14 cellular contexts compared by ENCODE assay signal in the genomic region with DNA sequence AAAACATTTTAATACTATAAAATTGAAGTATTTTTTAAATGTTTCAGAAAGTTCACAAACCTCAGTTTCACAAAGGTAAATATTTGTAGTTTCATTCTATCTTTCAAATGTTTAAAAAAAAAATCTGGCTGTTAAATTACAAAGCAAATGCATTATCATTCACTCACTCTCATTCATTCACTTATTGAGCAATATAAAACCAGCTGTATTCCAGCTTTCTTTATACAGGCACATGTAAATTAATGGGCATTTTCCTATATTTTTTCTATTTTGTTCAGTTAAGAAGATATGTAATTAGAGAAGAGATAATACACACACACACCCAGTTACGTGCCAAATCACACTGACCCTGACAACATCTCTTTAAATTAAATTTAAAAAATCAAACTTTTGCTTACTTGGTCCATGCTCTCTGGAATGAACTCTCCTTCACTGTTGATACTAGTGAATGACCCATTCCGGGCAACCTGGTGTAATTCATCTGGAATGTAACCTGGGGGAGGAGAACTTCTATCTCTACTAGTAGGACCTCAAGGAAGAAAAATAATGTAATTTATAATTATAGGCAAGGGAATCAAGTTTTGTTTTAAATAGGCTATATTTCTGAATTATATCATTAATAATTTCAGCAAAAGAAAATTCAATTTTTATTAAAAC. TPM values are rescaled to one million over a fixed set of nuclear protein-coding genes. Genes with fewer than 3 reads are reported as not detected.
DNase-seq lines count a peak whose midpoint lies in the region; ATAC-seq, FAIRE-seq and TF ChIP-seq lines count a peak whose summit lies in the region.
"Had no signal": no experiment of that assay in that cellular context is flagged by ENCODE, and none has a peak within 500 bp of the region (broad histone marks: within the 10 kb centered on the region; RNA-seq: fewer than 3 reads in every experiment).

No MANE protein-coding gene starts in this region.

- H3K36me3 ChIP-seq in bronchial epithelial cell (ENCODE audit: control insufficient read depth, insufficient read depth, low read length) (peaks cover 5% of the 10 kb centered on the region), right lobe of liver (peaks cover 0 to 61% (median 14%) of the 10 kb centered on the region in 4 donors)

- H3K4me3 ChIP-seq in bronchial epithelial cell (ENCODE audit: low read depth, low read length) (no peak overlapping the region), right lobe of liver (no peak overlapping the region)

- FAIRE-seq in bronchial epithelial cell (lab: Jason Lieb, UNC): no peak
- FAIRE-seq: GM19239 had no signal

- peaks cover 0 to 17% (median 1%) of the 10 kb centered on the region in 4 donors for H3K4me1 ChIP-seq in right lobe of liver

- 42% methylated on average over 2 of the region's 2 CpGs for WGBS in right lobe of liver (ENCODE audit: insufficient coverage, low coverage, low lambda C conversion rate, missing lambda C conversion rate)

- peak; percentile 61 to 94 (median 85) for ATAC-seq in right lobe of liver

- intact Hi-C loops in right lobe of liver (cut with DNase I): no loop called here

- no peaks in the 10 kb centered on the region for H3K9me3 ChIP-seq in right lobe of liver

- TF ChIP-seq CTCF in bronchial epithelial cell (IDR thresholded peaks at IDR 0.05; ENCODE audit: insufficient read depth, low read length, severe bottlenecking) (no peak), right lobe of liver (IDR thresholded peaks at IDR 0.05) (no peak)

- H3K27me3 ChIP-seq in bronchial epithelial cell (ENCODE audit: control insufficient read depth, insufficient read depth, low read length): no peaks in the 10 kb centered on the region
- H3K27me3 ChIP-seq in right lobe of liver: no peaks in the 10 kb centered on the region

- peak overlapping the region in 2 of 3 donors; percentile 39 to 43 for H3K27ac ChIP-seq in right lobe of liver
- H3K27ac ChIP-seq: C4-2B had no signal

- DNase-seq in EL (peak; percentile 5), NCI-H226 (peak; percentile 56), bronchial epithelial cell (ENCODE audit: low read depth) (peak; percentile 8), right lobe of liver (no peak), 8988T (no peak), amniotic stem cell (lab: John Stamatoyannopoulos, UW) (no peak)
- no peak for DNase-seq in stimulated activated CD8-positive, alpha-beta memory T cell treated with anti-CD3 and anti-CD28 coated beads, Interleukin-4, amount 100 ng/mL, for 48 hours
- DNase-seq: H7, Kasumi-1, NCI-H1105 treated with DMSO at 0.1 percent for 48 hours, NCI-H1694 treated with DMSO at 0.1 percent for 48 hours, NCI-H69 had no signal

- TF ChIP-seq POLR2A in right lobe of liver (IDR thresholded peaks at IDR 0.05): no peak

RNA-seq across cellular contexts. Expression of gene ERCC3, which starts 32.5 kb away (rescaled TPM):
- total RNA-seq in bronchial epithelial cell: 27.0 and 32.4 TPM in 2 replicates
- total RNA-seq in right lobe of liver: 10 to 100 TPM; 13.5 to 17.3 (median 16.0) TPM

Comparison
In these comparisons a context has a peak if more than half of its experiments do, and no peak if none do; other contexts are left out.
1. DNase-seq: peak in EL (single experiment), NCI-H226 (single experiment) and bronchial epithelial cell (single experiment); none in right lobe of liver (0 of 3), 8988T (single experiment), stimulated activated CD8-positive, alpha-beta memory T cell treated with anti-CD3 and anti-CD28 coated beads, Interleukin-4, amount 100 ng/mL, for 48 hours (single experiment) and amniotic stem cell (single experiment).